In genomic region chr5:180831139-180832080, GRCh38 we compare ENCODE assay signal across 8 cellular contexts. TPM values are rescaled to one million over a fixed set of nuclear protein-coding genes. Genes with fewer than 3 reads are reported as not detected.
DNase-seq lines count a peak whose midpoint lies in the region; ATAC-seq lines count a peak whose summit lies in the region.

No MANE protein-coding gene starts in this region.

- peaks cover 16% of the 10 kb centered on the region for H3K79me1 ChIP-seq in mesenchymal stem cell (replicated peaks; ENCODE audit: low read length, poor library complexity, severe bottlenecking)

- H3K4me1 ChIP-seq in mesenchymal stem cell (ENCODE audit: control insufficient read depth, insufficient read depth, low read depth, low read length) = peaks cover 15% of the 10 kb centered on the region

- peak overlapping the region; percentile 78 to 98 for H3K4me3 ChIP-seq in mesenchymal stem cell (ENCODE audit: insufficient read depth in 1 of 2, low read depth in 1 of 2, low read length in 2 of 2)

- H3K14ac ChIP-seq in mesenchymal stem cell (ENCODE audit: low read length in 2 of 2) = peak overlapping the region; percentile 97 to 98

- H3K36me3 ChIP-seq in mesenchymal stem cell (ENCODE audit: control insufficient read depth in 1 of 2, insufficient read depth in 2 of 2, low read depth in 1 of 2, low read length in 2 of 2) = peaks cover 12 to 36% of the 10 kb centered on the region in 2 experiments

- H3K4ac ChIP-seq in mesenchymal stem cell (ENCODE audit: low read depth in 1 of 2, low read length in 2 of 2) = peak overlapping the region; percentile 96 to 98

- H2AFZ ChIP-seq in mesenchymal stem cell (ENCODE audit: low read depth, low read length) = peak overlapping the region; percentile 91

- peak overlapping the region; percentile 82 for H2BK15ac ChIP-seq in mesenchymal stem cell (ENCODE audit: low read depth, poor library complexity, severe bottlenecking)

- peak overlapping the region; percentile 49 for H2BK5ac ChIP-seq in mesenchymal stem cell (ENCODE audit: low read depth, low read length, poor library complexity, severe bottlenecking)

- peak overlapping the region in 1 of 2 experiments; percentile 24 for H2BK12ac ChIP-seq in mesenchymal stem cell (ENCODE audit: low read length in 2 of 2)

- peak overlapping the region; percentile 96 for H3K9ac ChIP-seq in mesenchymal stem cell (ENCODE audit: low read length)

- peak overlapping the region; percentile 92 to 94 for H3K18ac ChIP-seq in mesenchymal stem cell (ENCODE audit: low read depth in 1 of 2, low read length in 2 of 2)

- no peaks in the 10 kb centered on the region for H3K27me3 ChIP-seq in mesenchymal stem cell (ENCODE audit: control insufficient read depth in 1 of 2, insufficient read depth in 1 of 2, low read length in 2 of 2)

- DNase-seq in AML-193 (lab: John Stamatoyannopoulos, UW) (peak; percentile 51 to 57), NCI-H510A (lab: John Stamatoyannopoulos, UW) (peak; percentile 60), mesenchymal stem cell (peak; percentile 67)
- peak; percentile 51 to 60 for DNase-seq in activated CD8-positive, alpha-beta memory T cell treated with anti-CD3 and anti-CD28 coated beads for 4 hours (ENCODE audit: low read depth in 2 of 2)
- peak; percentile 50 for DNase-seq in effector CD8-positive, alpha-beta T cell (lab: John Stamatoyannopoulos, UW)
- peak; percentile 66 for DNase-seq in stimulated activated CD8-positive, alpha-beta memory T cell treated with anti-CD3 and anti-CD28 coated beads, Interleukin-12 subunit alpha, Interleukin-12 subunit beta, amount 100 ng/mL, for 4 hours (ENCODE audit: low read depth)

- H4K8ac ChIP-seq in mesenchymal stem cell (ENCODE audit: low read length) = peak overlapping the region; percentile 99

- H4K91ac ChIP-seq in mesenchymal stem cell (ENCODE audit: low read length) = peak overlapping the region; percentile 88

- ATAC-seq in GM18868 (IDR thresholded peaks at IDR 0.05; ENCODE audit: unreplicated experiment) = peak; percentile 77
- peak; percentile 74 for ATAC-seq in HG03095 (IDR thresholded peaks at IDR 0.05; ENCODE audit: unreplicated experiment)

- H3K27ac ChIP-seq in mesenchymal stem cell (ENCODE audit: low read length, poor library complexity, severe bottlenecking) = peak overlapping the region; percentile 79

- peak overlapping the region; percentile 75 for H3K4me2 ChIP-seq in mesenchymal stem cell (ENCODE audit: low read length, poor library complexity, severe bottlenecking)

- H3K23ac ChIP-seq in mesenchymal stem cell (ENCODE audit: low read length in 2 of 2) = peak overlapping the region in 1 of 2 experiments; percentile 92

- 10% methylated on average over 72 of the region's 80 CpGs for WGBS in mesenchymal stem cell

- H2BK120ac ChIP-seq in mesenchymal stem cell (ENCODE audit: low read depth, low read length) = peak overlapping the region; percentile 92

- peaks cover 6% of the 10 kb centered on the region for H3K9me3 ChIP-seq in mesenchymal stem cell (ENCODE audit: control insufficient read depth, low read length)

- H2AK5ac ChIP-seq in mesenchymal stem cell (ENCODE audit: low read length, severe bottlenecking) = peak overlapping the region; percentile 68

RNA-seq across cellular contexts. Expression of gene MGAT1, which starts 28.8 kb away (rescaled TPM):
- polyA plus RNA-seq in mesenchymal stem cell (2013, experiment 1 of 2) = 103 TPM
- polyA plus RNA-seq in mesenchymal stem cell (2013, experiment 2 of 2) = 105 TPM

RNA-seq across cellular contexts. Expression of gene ZFP62, which starts 29.7 kb away (rescaled TPM):
- 11.2 TPM for polyA plus RNA-seq in mesenchymal stem cell (2013, experiment 1 of 2)
- 10.5 TPM for polyA plus RNA-seq in mesenchymal stem cell (2013, experiment 2 of 2)

Comparison
In these comparisons a context has a peak if more than half of its experiments do, and no peak if none do; other contexts are left out.
1. Peak in every context shown above with its lines: DNase-seq, ATAC-seq, H3K4me3 ChIP-seq and H3K27ac ChIP-seq.